In the genomic region with DNA sequence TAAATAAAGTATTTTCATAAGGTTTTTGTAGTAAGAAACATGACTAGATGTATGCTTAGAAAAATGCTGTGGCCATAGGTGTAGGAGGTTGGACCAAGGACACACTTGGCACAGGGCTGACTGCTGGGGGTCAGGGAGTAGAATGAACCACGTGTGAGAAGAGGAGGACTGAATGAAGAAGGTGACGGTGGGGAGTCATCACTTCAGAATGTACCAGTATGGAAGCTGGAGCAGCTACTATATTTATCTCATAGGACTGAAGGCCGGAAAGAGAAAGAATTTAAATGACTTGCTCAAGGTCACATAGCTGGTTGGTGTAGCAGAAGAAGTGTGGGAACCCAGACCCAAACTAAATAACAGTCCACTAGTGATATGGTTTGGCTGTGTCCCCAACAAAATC, we compare ENCODE assay signal across 18 cellular contexts.
"Had no signal": no experiment of that assay in that cellular context is flagged by ENCODE, and none has a peak within 500 bp of the region (broad histone marks: within the 10 kb centered on the region; RNA-seq: fewer than 3 reads in every experiment).

No MANE protein-coding gene starts in this region.

- H3K36me3 ChIP-seq: prostate gland, tibial nerve had no signal

- DNase-seq: activated CD4-positive, alpha-beta T cell treated with anti-CD3 and anti-CD28 coated beads for 48 hours; activated CD8-positive, alpha-beta memory T cell treated with anti-CD3 and anti-CD28 coated beads, Interleukin-2, amount 50 U/mL, for 48 hours; activated gamma-delta T cell treated with Interleukin-2 at 50 U/mL for 16 hours; erythroblast; hypothalamus; kidney glomerular epithelial cell; nephron progenitor cell; right cardiac atrium; stimulated activated CD4-positive, alpha-beta T cell treated with anti-CD3 and anti-CD28 coated beads, Interleukin-4, amount 100 ng/mL, for 4 hours; stimulated activated CD8-positive, alpha-beta memory T cell treated with anti-CD3 and anti-CD28 coated beads, Interleukin-4, amount 100 ng/mL, for 48 hours; stimulated activated naive CD4-positive, alpha-beta T cell treated with Interleukin-2 at 50 U/mL for 16 hours; substantia nigra; T-helper 17 cell had no signal

- H3K4me1 ChIP-seq: prostate gland had no signal

- H3K4me3 Mint-ChIP-seq: activated naive CD8-positive, alpha-beta T cell; nephron progenitor cell; T-helper 17 cell; WTC11 had no signal

- H3K9me3 ChIP-seq: prostate gland, tibial nerve had no signal

- H3K27ac Mint-ChIP-seq: activated naive CD8-positive, alpha-beta T cell; nephron progenitor cell; T-helper 17 cell; WTC11 had no signal

- H3K4me3 ChIP-seq: prostate gland, smooth muscle cell, tibial nerve had no signal

- ATAC-seq: right cardiac atrium, T-helper 17 cell, WTC11 had no signal

- H3K27ac ChIP-seq: prostate gland, tibial nerve had no signal

- H3K36me3 Mint-ChIP-seq: activated naive CD8-positive, alpha-beta T cell had no signal

- H3K4me2 ChIP-seq: smooth muscle cell had no signal

- H3K27me3 ChIP-seq: tibial nerve had no signal

- H3K9me3 Mint-ChIP-seq: nephron progenitor cell, WTC11 had no signal
